1 cellular context compared by ENCODE assay signal in genomic region chr2:42060028-42060427, GRCh38.
TF ChIP-seq lines count a peak whose summit lies in the region.

No MANE protein-coding gene starts in this region.

TF ChIP-seq in SK-N-SH, 30 proteins besides CTCF, POLR2A, EP300 and RAD21 (continued from another document):
- TF ChIP-seq USF2 (IDR thresholded peaks at IDR 0.05; ENCODE audit: borderline replicate concordance, low read depth, low read length), result no peak
- TF ChIP-seq IRF3 (IDR thresholded peaks at IDR 0.05; ENCODE audit: low read depth, low read length), result no peak
- no peak for TF ChIP-seq NFIC (IDR thresholded peaks at IDR 0.05; ENCODE audit: borderline replicate concordance)
- no peak for TF ChIP-seq SIN3A (IDR thresholded peaks at IDR 0.05; ENCODE audit: borderline replicate concordance, low read depth, low read length)
- no peak for TF ChIP-seq JUND (IDR thresholded peaks at IDR 0.05)
